ENCODE assay signal across 9 cellular contexts in the genomic region with DNA sequence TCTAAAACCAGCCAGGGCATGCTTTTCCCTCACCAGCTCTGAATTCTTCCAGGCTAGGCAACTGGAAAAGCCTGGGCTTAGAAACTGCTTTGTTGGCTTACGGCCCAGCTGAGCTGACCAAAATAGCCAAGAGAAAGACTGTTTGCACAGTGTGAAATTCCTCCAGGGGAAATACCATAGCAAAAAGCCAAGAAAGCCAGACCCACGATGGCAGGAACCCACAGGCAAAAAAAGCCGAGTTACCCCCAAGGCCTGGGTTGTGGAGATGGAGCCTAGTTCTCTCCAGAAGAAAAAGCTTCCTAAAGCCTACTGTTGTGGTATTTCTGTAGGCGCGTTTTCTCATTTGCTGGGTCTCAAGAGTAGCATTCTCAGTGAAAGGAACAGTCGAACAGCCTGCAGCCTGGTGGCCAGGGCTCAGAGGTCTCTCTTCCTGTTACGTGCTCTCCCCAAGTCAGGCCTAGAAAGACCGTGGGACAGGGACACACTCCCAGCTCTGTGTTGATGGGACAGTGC. TPM values are rescaled to one million over a fixed set of nuclear protein-coding genes. Genes with fewer than 3 reads are reported as not detected.
DNase-seq lines count a peak whose midpoint lies in the region; ATAC-seq, FAIRE-seq and TF ChIP-seq lines count a peak whose summit lies in the region.
"Had no signal": no experiment of that assay in that cellular context is flagged by ENCODE, and none has a peak within 500 bp of the region (broad histone marks: within the 10 kb centered on the region; RNA-seq: fewer than 3 reads in every experiment).

No MANE protein-coding gene starts in this region.

- no peak for FAIRE-seq in pancreas (lab: Jason Lieb, UNC)

- H3K4me3 ChIP-seq in AG09309 (ENCODE audit: control insufficient read depth, low read depth, low read length) (no peak overlapping the region), gastroesophageal sphincter (peak overlapping the region in 1 of 2 donors; percentile 7), pancreas (no peak overlapping the region)

- H3K9me3 ChIP-seq in gastroesophageal sphincter, result no peaks in the 10 kb centered on the region
- no peaks in the 10 kb centered on the region for H3K9me3 ChIP-seq in pancreas

- H3K36me3 ChIP-seq in gastroesophageal sphincter (peaks cover 0 to 8% of the 10 kb centered on the region in 2 donors), pancreas (no peaks in the 10 kb centered on the region)

- peak; percentile 60 for DNase-seq in AG09309 (ENCODE audit: low read depth)
- peak in 55 of 58 donors; percentile 6 to 89 (median 69) for DNase-seq in anterior cingulate cortex (lab: John Stamatoyannopoulos, UW)
- peak in 5 of 6 donors; percentile 39 to 56 (median 50) for DNase-seq in pancreas
- no peak for DNase-seq in NCI-H1436 treated with DMSO at 0.1 percent for 48 hours (lab: John Stamatoyannopoulos, UW)
- DNase-seq in HUDEP-2 (lab: John Stamatoyannopoulos, UW; ENCODE audit: unreplicated experiment in 76 of 76), result no peak
- no peak for DNase-seq in DMS53 (lab: John Stamatoyannopoulos, UW)
- DNase-seq: activated naive CD8-positive, alpha-beta T cell treated with anti-CD3 and anti-CD28 coated beads, Interleukin-2, amount 10 ng/mL, durations not matched to agents 7 days and 5 days had no signal

- WGBS in gastroesophageal sphincter (ENCODE audit: low coverage in 1 of 2), 2 donors, result 14% methylated on average over 6 of the region's 8 CpGs; no CpG with 5 or more reads in 1 of the 2 donors
- WGBS in pancreas, 2 donors, result 59 to 60% methylated on average over 8 of the region's 8 CpGs

- H3K27me3 ChIP-seq in gastroesophageal sphincter (no peaks in the 10 kb centered on the region), pancreas (no peaks in the 10 kb centered on the region)

- intact Hi-C loops in pancreas (cut with DNase I), result no loop called here

- peak; percentile 90 for ATAC-seq in gastroesophageal sphincter
- peak; percentile 74 to 94 (median 82) for ATAC-seq in pancreas
- no peak for ATAC-seq in HG02678 (IDR thresholded peaks at IDR 0.05; ENCODE audit: unreplicated experiment)

- H3K27ac ChIP-seq in gastroesophageal sphincter (peak overlapping the region; percentile 84 to 96 (median 92)), pancreas (peak overlapping the region; percentile 20 to 46 (median 36))

- H3K4me1 ChIP-seq in gastroesophageal sphincter, result peaks cover 23 to 92% (median 51%) of the 10 kb centered on the region in 3 donors
- peaks cover 5 to 10% (median 5%) of the 10 kb centered on the region in 3 donors for H3K4me1 ChIP-seq in pancreas

- no peak for TF ChIP-seq POLR2A in gastroesophageal sphincter (IDR thresholded peaks at IDR 0.05)

- no peak for TF ChIP-seq EP300 in gastroesophageal sphincter (IDR thresholded peaks at IDR 0.05)

- no peak for TF ChIP-seq CTCF in AG09309 (IDR thresholded peaks at IDR 0.05; ENCODE audit: control insufficient read depth, insufficient read depth, low read depth, low read length, missing control alignments)
- TF ChIP-seq CTCF in gastroesophageal sphincter (IDR thresholded peaks at IDR 0.05), result peak in 1 of 4 experiments; percentile 13
- no peak for TF ChIP-seq CTCF in pancreas (IDR thresholded peaks at IDR 0.05)

RNA-seq across cellular contexts. Expression of gene SP2, which starts 9.2 kb away (rescaled TPM):
- 10 to 100 TPM in 2 of 4 donors, 1 to 10 TPM in 2; 3.4 to 16.2 (median 10.0) TPM for total RNA-seq in gastroesophageal sphincter
- total RNA-seq in pancreas, result 1 to 10 TPM; 5.2 to 8.8 (median 6.9) TPM
- 1 to 10 TPM; 5.5 to 8.5 TPM for polyA plus RNA-seq in pancreas

RNA-seq across cellular contexts. Expression of gene PNPO, which starts 36.1 kb away (rescaled TPM):
- total RNA-seq in gastroesophageal sphincter (10 to 100 TPM; 20.3 to 43.9 (median 21.9) TPM), pancreas (10 to 100 TPM; 13.2 to 23.5 (median 19.6) TPM)
- polyA plus RNA-seq in pancreas, result 1 to 10 TPM; 6.5 to 7.6 TPM

RNA-seq across cellular contexts. Expression of gene PRR15L, which starts 52.4 kb away (rescaled TPM):
- total RNA-seq in gastroesophageal sphincter, result 1 to 10 TPM in 1 of 4 donors, under 1 TPM in 1, not detected in 2; 0.19 to 3.5 TPM
- 10 to 100 TPM; 26.6 to 68.6 (median 42.7) TPM for total RNA-seq in pancreas
- polyA plus RNA-seq in pancreas, result 10 to 100 TPM; 59.9 to 64.9 TPM
- total RNA-seq: activated naive CD8-positive, alpha-beta T cell treated with anti-CD3 and anti-CD28 coated beads, Interleukin-2, amount 10 ng/mL, durations not matched to agents 7 days and 5 days had no signal

RNA-seq across cellular contexts. Expression of gene SP6, which starts 54.3 kb away (rescaled TPM):
- under 1 TPM; 0.12 to 0.31 (median 0.14) TPM for total RNA-seq in gastroesophageal sphincter
- total RNA-seq in pancreas, result under 1 TPM; 0.12 to 0.56 (median 0.22) TPM
- under 1 TPM; 0.16 to 0.27 TPM for polyA plus RNA-seq in pancreas

Comparison
In these comparisons a context has a peak if more than half of its experiments do, and no peak if none do; other contexts are left out.
1. DNase-seq: peak in AG09309 (single experiment), anterior cingulate cortex (55 of 58) and pancreas (5 of 6); none in NCI-H1436 treated with DMSO at 0.1 percent for 48 hours (single experiment), HUDEP-2 (0 of 76) and DMS53 (single experiment).
2. RNA of gene PRR15L, which starts 52.4 kb away (total RNA-seq): 26.6 to 68.6 TPM in pancreas; 0.19 to 3.5 TPM in gastroesophageal sphincter; every median in the first group is over 4 times any median in the second.